In genomic region chr17:47064684-47065083, GRCh38 we compare ENCODE assay signal across 28 cellular contexts.
"Had no signal": no experiment of that assay in that cellular context is flagged by ENCODE, and none has a peak within 500 bp of the region (broad histone marks: within the 10 kb centered on the region; RNA-seq: fewer than 3 reads in every experiment).

No MANE protein-coding gene starts in this region.

- H3K9ac ChIP-seq: neural progenitor cell, parathyroid adenoma had no signal

- DNase-seq: naive thymus-derived CD4-positive, alpha-beta T cell; nephron progenitor cell; occipital lobe; ovary; posterior cingulate gyrus; psoas muscle; right cardiac atrium; right lobe of liver; sigmoid colon; small intestine; stimulated activated CD4-positive, alpha-beta T cell treated with anti-CD3 and anti-CD28 coated beads, Interleukin-15, amount 100 ng/mL, for 24 hours; stimulated activated CD4-positive, alpha-beta T cell treated with anti-CD3 and anti-CD28 coated beads, Interleukin-2, amount 100 ng/mL, for 24 hours; stimulated activated CD4-positive, alpha-beta T cell treated with anti-CD3 and anti-CD28 coated beads, Interleukin-2, amount 100 ng/mL, for 48 hours; stimulated activated CD4-positive, alpha-beta T cell treated with anti-CD3 and anti-CD28 coated beads, Interleukin-4, amount 100 ng/mL, for 24 hours; stimulated activated naive B cell treated with anti-CD40 and anti-IgM and Interleukin-4, amounts not matched to agents 10 μg/mL and 1 μg/mL and 100 μg/mL, for 72 hours; stimulated activated naive CD4-positive, alpha-beta T cell treated with Interleukin-2 at 50 U/mL for 16 hours; stomach; thyroid gland; trophoblast cell; upper lobe of right lung; uterus had no signal

- H3K36me3 ChIP-seq: neural progenitor cell, ovary, sigmoid colon, thoracic aorta, thyroid gland, upper lobe of right lung, uterus had no signal

- H3K4me3 Mint-ChIP-seq: naive thymus-derived CD4-positive, alpha-beta T cell; neural progenitor cell; stimulated activated effector memory CD8-positive, alpha-beta T cell treated with anti-CD3 and anti-CD28 coated beads, Interleukin-12 subunit alpha, Interleukin-12 subunit beta, amount 100 ng/mL, for 72 hours; stimulated activated naive B cell treated with anti-CD40 and anti-IgM and Interleukin-4, amounts not matched to agents 10 μg/mL and 1 μg/mL and 100 μg/mL, for 72 hours; stimulated activated naive CD8-positive, alpha-beta T cell treated with anti-CD3 and anti-CD28 coated beads, Interleukin-15, Interleukin-2, amounts not matched to agents 100 ng/mL and 50 ng/mL, for 24 hours had no signal

- H2AFZ ChIP-seq: neural progenitor cell, parathyroid adenoma had no signal

- ATAC-seq: naive thymus-derived CD4-positive, alpha-beta T cell; psoas muscle; right cardiac atrium; right lobe of liver; stimulated activated effector memory CD8-positive, alpha-beta T cell treated with anti-CD3 and anti-CD28 coated beads, Interleukin-12 subunit alpha, Interleukin-12 subunit beta, amount 100 ng/mL, for 72 hours; stimulated activated naive B cell treated with anti-CD40 and anti-IgM and Interleukin-4, amounts not matched to agents 10 μg/mL and 1 μg/mL and 100 μg/mL, for 72 hours; upper lobe of right lung had no signal

- H3K27ac ChIP-seq: neural progenitor cell, ovary, parathyroid adenoma, psoas muscle, right lobe of liver, sigmoid colon, stomach, thoracic aorta, thyroid gland, tibial nerve, upper lobe of right lung, uterus had no signal

- H3K4me2 ChIP-seq: neural progenitor cell had no signal

- H3K9me3 Mint-ChIP-seq: nephron progenitor cell; stimulated activated effector memory CD8-positive, alpha-beta T cell treated with anti-CD3 and anti-CD28 coated beads, Interleukin-12 subunit alpha, Interleukin-12 subunit beta, amount 100 ng/mL, for 72 hours; stimulated activated naive CD8-positive, alpha-beta T cell treated with anti-CD3 and anti-CD28 coated beads, Interleukin-15, Interleukin-2, amounts not matched to agents 100 ng/mL and 50 ng/mL, for 24 hours had no signal

- H3K9me3 ChIP-seq: ovary, psoas muscle, sigmoid colon, stomach, thoracic aorta, thyroid gland, tibial nerve, upper lobe of right lung, uterus had no signal

- H3K4me3 ChIP-seq: neural progenitor cell, ovary, psoas muscle, right lobe of liver, sigmoid colon, stomach, thoracic aorta, thyroid gland, tibial nerve, upper lobe of right lung, uterus had no signal

- H3K79me2 ChIP-seq: parathyroid adenoma had no signal

- H3K4me1 ChIP-seq: parathyroid adenoma, psoas muscle, right lobe of liver, upper lobe of right lung, uterus had no signal

- H3K27me3 ChIP-seq: neural progenitor cell, ovary, right lobe of liver, sigmoid colon, stomach, thyroid gland, tibial nerve, upper lobe of right lung, uterus had no signal

- H3K27ac Mint-ChIP-seq: nephron progenitor cell; neural progenitor cell; progenitor cell of endocrine pancreas; stimulated activated effector memory CD8-positive, alpha-beta T cell treated with anti-CD3 and anti-CD28 coated beads, Interleukin-12 subunit alpha, Interleukin-12 subunit beta, amount 100 ng/mL, for 72 hours; stimulated activated naive B cell treated with anti-CD40 and anti-IgM and Interleukin-4, amounts not matched to agents 10 μg/mL and 1 μg/mL and 100 μg/mL, for 72 hours; stimulated activated naive CD8-positive, alpha-beta T cell treated with anti-CD3 and anti-CD28 coated beads, Interleukin-15, Interleukin-2, amounts not matched to agents 100 ng/mL and 50 ng/mL, for 24 hours had no signal

- H3K27me3 Mint-ChIP-seq: naive thymus-derived CD4-positive, alpha-beta T cell; progenitor cell of endocrine pancreas; stimulated activated naive B cell treated with anti-CD40 and anti-IgM and Interleukin-4, amounts not matched to agents 10 μg/mL and 1 μg/mL and 100 μg/mL, for 72 hours; stimulated activated naive CD8-positive, alpha-beta T cell treated with anti-CD3 and anti-CD28 coated beads, Interleukin-15, Interleukin-2, amounts not matched to agents 100 ng/mL and 50 ng/mL, for 24 hours had no signal

- FAIRE-seq: small intestine had no signal
